In the genomic region with DNA sequence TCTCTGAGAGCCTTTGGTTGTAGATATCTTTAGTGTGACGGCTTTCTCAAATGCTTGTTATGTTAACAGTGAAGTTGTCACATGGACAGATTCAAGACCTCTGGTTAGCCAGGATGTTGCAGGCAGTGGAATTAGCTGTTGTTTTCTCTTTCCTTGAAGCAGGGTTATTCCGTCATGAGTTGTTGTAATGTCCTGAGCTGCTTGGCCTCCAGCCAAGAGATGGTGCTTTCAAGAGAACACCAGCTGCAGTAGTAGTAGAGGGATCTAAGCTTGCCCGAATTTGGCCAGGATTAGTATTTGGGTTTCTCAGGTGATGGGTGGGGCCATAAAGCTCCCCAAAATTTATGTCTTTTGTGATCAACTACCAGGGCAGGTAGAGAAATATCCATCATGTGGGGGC, we compare ENCODE assay signal across 18 cellular contexts. TPM values are rescaled to one million over a fixed set of nuclear protein-coding genes. Genes with fewer than 3 reads are reported as not detected.
DNase-seq lines count a peak whose midpoint lies in the region; ATAC-seq, FAIRE-seq and TF ChIP-seq lines count a peak whose summit lies in the region.
"Had no signal": no experiment of that assay in that cellular context is flagged by ENCODE, and none has a peak within 500 bp of the region (broad histone marks: within the 10 kb centered on the region; RNA-seq: fewer than 3 reads in every experiment).

No MANE protein-coding gene starts in this region.

- H3K27ac ChIP-seq in HepG2 (ENCODE audit: extremely low read length, insufficient read depth, low read length) (no peak overlapping the region), right lobe of liver (no peak overlapping the region)
- H3K27ac ChIP-seq: ovary, SJSA1 had no signal

- no peak overlapping the region for H3K4me3 ChIP-seq in HepG2 (replicated peaks in 1 of 3; ENCODE audit: insufficient read depth in 1 of 3, low read depth in 2 of 3, low read length in 3 of 3)
- H3K4me3 ChIP-seq in right lobe of liver, result no peak overlapping the region
- H3K4me3 ChIP-seq: ovary, SJSA1 had no signal

- CTCF ChIA-PET in HepG2 (lab: Yijun Ruan, JAX; ENCODE audit: low intra/inter-chr PET ratio, low total read pairs), result no interaction called here

- H3K36me3 ChIP-seq in HepG2 (replicated peaks in 1 of 2; ENCODE audit: control insufficient read depth in 1 of 2, insufficient read depth in 2 of 2, low read length in 2 of 2), result no peaks in the 10 kb centered on the region
- H3K36me3 ChIP-seq in right lobe of liver, result no peaks in the 10 kb centered on the region
- H3K36me3 ChIP-seq: ovary, SJSA1 had no signal

- TF ChIP-seq EP300 in HepG2 (IDR thresholded peaks at IDR 0.05; ENCODE audit: low read depth in 2 of 2, low read length in 2 of 2) (no peak), HepG2 (CRISPR knock-in tag; IDR thresholded peaks at IDR 0.05; ENCODE audit: borderline replicate concordance) (no peak)

- H3K9ac ChIP-seq in HepG2 (ENCODE audit: insufficient read depth, low read depth, low read length), result no peak overlapping the region

- TF ChIP-seq CTCF in HepG2 (CRISPR knock-in tag; IDR thresholded peaks at IDR 0.05), result no peak
- no peak for TF ChIP-seq CTCF in right lobe of liver (IDR thresholded peaks at IDR 0.05)

- no peak overlapping the region for H3K4me2 ChIP-seq in HepG2 (ENCODE audit: low read depth, low read length)

- no peak for FAIRE-seq in HepG2 (lab: Jason Lieb, UNC)

- in situ Hi-C loops in HepG2 (cut with HindIII; ENCODE audit: extremely low pct_ligation_motif_present, low pct_unique_long_range_greater_than_20kb), result no loop called here

- H3K4me1 ChIP-seq in HepG2 (ENCODE audit: insufficient read depth, low read length) (peaks cover 22% of the 10 kb centered on the region), right lobe of liver (no peaks in the 10 kb centered on the region)

- BruUV-seq in HepG2 (replicated peaks; lab: Mats Ljungman, UMichigan), result no TSS peak

- H3K9me3 ChIP-seq in HepG2 (ENCODE audit: low read length) (no peaks in the 10 kb centered on the region; the same call in 1 of the 2 replicates), right lobe of liver (peaks cover 0 to 12% (median 2%) of the 10 kb centered on the region in 4 donors)
- H3K9me3 ChIP-seq: ovary, SJSA1 had no signal

- TF ChIP-seq RAD21 in HepG2 (CRISPR knock-in tag; IDR thresholded peaks at IDR 0.05), result no peak

- no peaks in the 10 kb centered on the region for H3K27me3 ChIP-seq in HepG2 (ENCODE audit: control insufficient read depth in 1 of 2, insufficient read depth in 2 of 2, low read length in 2 of 2)
- no peaks in the 10 kb centered on the region for H3K27me3 ChIP-seq in right lobe of liver
- H3K27me3 ChIP-seq: ovary, SJSA1 had no signal

- POLR2A ChIA-PET in HepG2 (lab: Yijun Ruan, JAX), result interaction anchor here (0.9 kb wide), 1 partner anchor 24 kb away, joined by 4 read pairs; no protein-coding TSS in a partner anchor

- no peaks in the 10 kb centered on the region for H4K20me1 ChIP-seq in HepG2 (ENCODE audit: insufficient read depth, low read length)

- 13% methylated on average over 2 of the region's 3 CpGs for WGBS in HepG2 (ENCODE audit: low lambda C conversion rate)
- WGBS in right lobe of liver (ENCODE audit: insufficient coverage, low coverage, low lambda C conversion rate, missing lambda C conversion rate), result 77% methylated on average over 3 of the region's 3 CpGs

- H2AFZ ChIP-seq in HepG2 (ENCODE audit: low read length), result no peak overlapping the region

- no peaks in the 10 kb centered on the region for H3K79me2 ChIP-seq in HepG2 (ENCODE audit: insufficient read depth, low read length)

- DNase-seq in HepG2 (ENCODE audit: low spot score) (no peak), right lobe of liver (no peak), SHP77 treated with DMSO at 0.1 percent for 48 hours (lab: John Stamatoyannopoulos, UW) (peak; percentile 80), left ventricle myocardium superior (peak; percentile 47), SIG-M5 treated with dmso at 0.1 percent for 504 hours (lab: John Stamatoyannopoulos, UW; ENCODE audit: unreplicated experiment) (no peak), erythroblast (lab: John Stamatoyannopoulos, UW) (no peak), hypothalamus (lab: John Stamatoyannopoulos, UW) (no peak)
- DNase-seq: activated gamma-delta T cell treated with Interleukin-2 at 50 U/mL for 16 hours; AML-193; anterior cingulate cortex; Calu3; ovary; stimulated activated CD4-positive, alpha-beta T cell treated with anti-CD3 and anti-CD28 coated beads, Interleukin-4, amount 100 ng/mL, for 4 hours; stimulated activated CD8-positive, alpha-beta memory T cell treated with anti-CD3 and anti-CD28 coated beads, Interleukin-4, amount 100 ng/mL, for 48 hours; T-helper 9 cell had no signal

- intact Hi-C loops in HepG2 (cut with micrococcal nuclease; ENCODE audit: unreplicated experiment) (no loop called here), right lobe of liver (cut with DNase I) (no loop called here), left ventricle myocardium superior (cut with micrococcal nuclease) (no loop called here)

- TF ChIP-seq POLR2A in HepG2 (IDR thresholded peaks at IDR 0.05; ENCODE audit: insufficient read depth in 1 of 2, low read depth in 2 of 2, low read length in 2 of 2), result no peak
- no peak for TF ChIP-seq POLR2A in right lobe of liver (IDR thresholded peaks at IDR 0.05)
- no peak for TF ChIP-seq POLR2A in erythroblast (IDR thresholded peaks at IDR 0.05; ENCODE audit: low read length)

- ATAC-seq in HepG2 (no peak), right lobe of liver (no peak), left ventricle myocardium superior (peak; percentile 47)
- ATAC-seq: left lobe of liver had no signal

TF ChIP-seq in HepG2, 621 proteins besides CTCF, POLR2A, EP300 and RAD21:
- TF ChIP-seq ZNF616 (CRISPR knock-in tag; IDR thresholded peaks at IDR 0.05; ENCODE audit: low read depth) (no peak), CREB1 (IDR thresholded peaks at IDR 0.05) (0 out of 2 replicates have a peak, but pooled peaks have one; percentile 7), CREB1 (CRISPR knock-in tag; IDR thresholded peaks at IDR 0.05) (no peak), CBX2 (IDR thresholded peaks at IDR 0.05; ENCODE audit: low read depth, low read length) (no peak), CBX2 (CRISPR knock-in tag; IDR thresholded peaks at IDR 0.05; ENCODE audit: low read depth) (no peak), CBX1 (IDR thresholded peaks at IDR 0.05; ENCODE audit: low read depth) (no peak), ZNF354B (CRISPR knock-in tag; IDR thresholded peaks at IDR 0.05) (no peak), SALL1 (CRISPR knock-in tag; IDR thresholded peaks at IDR 0.05) (no peak), SMYD3 (CRISPR knock-in tag; IDR thresholded peaks at IDR 0.05) (no peak)
- TF ChIP-seq, protein P1, sequence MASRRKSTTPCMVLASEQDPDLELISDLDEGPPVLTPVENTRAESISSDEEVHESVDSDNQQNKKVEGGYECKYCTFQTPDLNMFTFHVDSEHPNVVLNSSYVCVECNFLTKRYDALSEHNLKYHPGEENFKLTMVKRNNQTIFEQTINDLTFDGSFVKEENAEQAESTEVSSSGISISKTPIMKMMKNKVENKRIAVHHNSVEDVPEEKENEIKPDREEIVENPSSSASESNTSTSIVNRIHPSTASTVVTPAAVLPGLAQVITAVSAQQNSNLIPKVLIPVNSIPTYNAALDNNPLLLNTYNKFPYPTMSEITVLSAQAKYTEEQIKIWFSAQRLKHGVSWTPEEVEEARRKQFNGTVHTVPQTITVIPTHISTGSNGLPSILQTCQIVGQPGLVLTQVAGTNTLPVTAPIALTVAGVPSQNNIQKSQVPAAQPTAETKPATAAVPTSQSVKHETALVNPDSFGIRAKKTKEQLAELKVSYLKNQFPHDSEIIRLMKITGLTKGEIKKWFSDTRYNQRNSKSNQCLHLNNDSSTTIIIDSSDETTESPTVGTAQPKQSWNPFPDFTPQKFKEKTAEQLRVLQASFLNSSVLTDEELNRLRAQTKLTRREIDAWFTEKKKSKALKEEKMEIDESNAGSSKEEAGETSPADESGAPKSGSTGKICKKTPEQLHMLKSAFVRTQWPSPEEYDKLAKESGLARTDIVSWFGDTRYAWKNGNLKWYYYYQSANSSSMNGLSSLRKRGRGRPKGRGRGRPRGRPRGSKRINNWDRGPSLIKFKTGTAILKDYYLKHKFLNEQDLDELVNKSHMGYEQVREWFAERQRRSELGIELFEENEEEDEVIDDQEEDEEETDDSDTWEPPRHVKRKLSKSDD (CRISPR knock-in tag; IDR thresholded peaks at IDR 0.05; ENCODE audit: low read depth), result no peak

RNA-seq across cellular contexts. Expression of gene KCNE1, which starts 13.4 kb away (rescaled TPM):
- 0.35 TPM in 1 of 2 replicates, not detected in the other for total RNA-seq in HepG2 (2016; rRNA removed; fragmentation: Illumina TruSeq; extraction: Trizol)
- total RNA-seq in HepG2 (2016; cell fraction: cytosol; rRNA removed; fragmentation: Illumina TruSeq; extraction: Trizol; ENCODE audit: low read depth), result not detected in 2 replicates
- 0.22 TPM in 1 of 2 replicates, not detected in the other for total RNA-seq in HepG2 (2016; cell fraction: insoluble cytoplasmic fraction; rRNA removed; fragmentation: Illumina TruSeq; extraction: Trizol)
- total RNA-seq in HepG2 (2016; cell fraction: membrane; rRNA removed; fragmentation: Illumina TruSeq; extraction: Trizol), result not detected in 2 replicates
- 0.50 and 0.84 TPM in 2 replicates for total RNA-seq in HepG2 (2016; cell fraction: nucleus; rRNA removed; fragmentation: Illumina TruSeq; extraction: Trizol)
- polyA plus RNA-seq in HepG2 (2011; rRNA removed), result not detected in 2 replicates
- polyA plus RNA-seq in HepG2 (2011; cell fraction: cytosol; rRNA removed), result not detected in 2 replicates
- polyA plus RNA-seq in HepG2 (2011; cell fraction: nucleus; rRNA removed), result 0.16 and 0.17 TPM in 2 replicates
- not detected in 2 replicates for polyA plus RNA-seq in HepG2 (2012)
- not detected in 2 replicates for polyA plus RNA-seq in HepG2 (2016; cell fraction: cytosol; fragmentation: Illumina TruSeq; extraction: Trizol; ENCODE audit: low read depth)
- not detected in 2 replicates for polyA plus RNA-seq in HepG2 (2016; cell fraction: insoluble cytoplasmic fraction; fragmentation: Illumina TruSeq; extraction: Trizol; ENCODE audit: low read depth)
- not detected in 2 replicates for polyA plus RNA-seq in HepG2 (2016; cell fraction: membrane; fragmentation: Illumina TruSeq; extraction: Trizol; ENCODE audit: low read depth)
- polyA plus RNA-seq in HepG2 (2016; cell fraction: nucleus; fragmentation: Illumina TruSeq; extraction: Trizol; ENCODE audit: insufficient read depth, low read depth), result not detected in 2 replicates
- polyA minus RNA-seq in HepG2 (2011; rRNA and poly(A)+ RNA removed; ENCODE audit: low replicate concordance), result not detected in 2 replicates
- polyA minus RNA-seq in HepG2 (2011; cell fraction: cytosol; rRNA and poly(A)+ RNA removed), result not detected in 2 replicates
- polyA minus RNA-seq in HepG2 (2011; cell fraction: nucleus; rRNA and poly(A)+ RNA removed), result 1.1 and 1.4 TPM in 2 replicates
- total RNA-seq in right lobe of liver, result 1 to 10 TPM; 1.3 to 5.4 (median 2.3) TPM
- 5.3 TPM for total RNA-seq in left ventricle myocardium superior
- total RNA-seq: M059J had no signal

Comparison
In these comparisons a context has a peak if more than half of its experiments do, and no peak if none do; other contexts are left out.
1. DNase-seq: peak in SHP77 treated with DMSO at 0.1 percent for 48 hours (single experiment) and left ventricle myocardium superior (single experiment); none in HepG2 (single experiment), right lobe of liver (0 of 3), SIG-M5 treated with dmso at 0.1 percent for 504 hours (single experiment), erythroblast (0 of 2) and hypothalamus (0 of 51).